20 cellular contexts compared by ENCODE assay signal in genomic region chr12:76236640-76237039, GRCh38.
DNase-seq lines count a peak whose midpoint lies in the region; ATAC-seq and TF ChIP-seq lines count a peak whose summit lies in the region.
"Had no signal": no experiment of that assay in that cellular context is flagged by ENCODE, and none has a peak within 500 bp of the region (broad histone marks: within the 10 kb centered on the region; RNA-seq: fewer than 3 reads in every experiment).

No MANE protein-coding gene starts in this region.

- POLR2A ChIA-PET in HCT116 (lab: Charles Lee) = no interaction called here

- TF ChIP-seq POLR2A in HCT116 (IDR thresholded peaks at IDR 0.05; ENCODE audit: borderline replicate concordance, extremely low read depth, insufficient read depth, insufficient read length) = no peak
- no peak for TF ChIP-seq POLR2A in tibial nerve (IDR thresholded peaks at IDR 0.05)

- CTCF ChIA-PET in HCT116 (lab: Charles Lee) = no interaction called here

- no peaks in the 10 kb centered on the region for H3K9me3 ChIP-seq in HCT116 (ENCODE audit: control insufficient read depth in 1 of 2, insufficient read depth in 1 of 2, low read depth in 1 of 2, low read length in 2 of 2)
- no peaks in the 10 kb centered on the region for H3K9me3 ChIP-seq in tibial nerve
- H3K9me3 ChIP-seq: HAP-1, Peyer's patch had no signal

- ATAC-seq in HCT116 (peak; percentile 80), GM21825 (IDR thresholded peaks at IDR 0.05; ENCODE audit: unreplicated experiment) (no peak)
- ATAC-seq: left ventricle myocardium superior; naive thymus-derived CD8-positive, alpha-beta T cell had no signal

- RAD21 ChIA-PET in HCT116 (lab: Charles Lee; ENCODE audit: low non-redundant PET in 1 of 2, low total read pairs in 2 of 2, uncharacterized antibody in 2 of 2, unreplicated experiment in 2 of 2) = no interaction called here

- H3K9me2 ChIP-seq in HCT116 (ENCODE audit: insufficient read depth) = no peaks in the 10 kb centered on the region

- no TSS peak for BruUV-seq in HCT116 (replicated peaks; lab: Mats Ljungman, UMichigan)

- H3K27me3 ChIP-seq in HCT116 (ENCODE audit: insufficient read depth, low read length) = no peaks in the 10 kb centered on the region
- no peaks in the 10 kb centered on the region for H3K27me3 ChIP-seq in tibial nerve
- H3K27me3 ChIP-seq: Peyer's patch had no signal

- H3K36me3 ChIP-seq in HCT116 (ENCODE audit: control insufficient read depth in 1 of 2, insufficient read depth in 2 of 2, low read length in 2 of 2) (no peaks in the 10 kb centered on the region), tibial nerve (no peaks in the 10 kb centered on the region)
- H3K36me3 ChIP-seq: HAP-1, Peyer's patch had no signal

- H3K4me2 ChIP-seq in HCT116 (ENCODE audit: low read length) = peak overlapping the region; percentile 53

- DNase-seq in HCT116 (ENCODE audit: low read depth, low spot score) (peak; percentile 58), RKO (ENCODE audit: low spot score) (peak; percentile 81), epithelial cell of esophagus (ENCODE audit: low read depth) (peak; percentile 98), renal cortical epithelial cell (ENCODE audit: low read depth) (peak; percentile 79), tibial nerve (ENCODE audit: low spot score in 2 of 2) (no peak), KG1 (lab: John Stamatoyannopoulos, UW) (no peak)
- DNase-seq: activated CD4-positive, CD25-positive, alpha-beta regulatory T cell treated with anti-CD3 and anti-CD28 coated beads, Interleukin-2, amount 50 U/mL, for 72 hours; activated naive CD8-positive, alpha-beta T cell treated with anti-CD3 and anti-CD28 coated beads, Interleukin-2, amount 10 ng/mL, durations not matched to agents 7 days and 5 days; CD4-positive, CD25-positive, alpha-beta regulatory T cell; erythroblast; GF-D8; Kasumi-1; left ventricle myocardium superior; naive thymus-derived CD8-positive, alpha-beta T cell; NCI-H187; NCI-H510A treated with DMSO at 0.1 percent for 48 hours; Peyer's patch; stimulated activated CD4-positive, alpha-beta T cell treated with anti-CD3 and anti-CD28 coated beads, Interleukin-1b, Interleukin-23, amount 100 ng/mL, for 48 hours had no signal

- H3K27ac ChIP-seq in HCT116 (ENCODE audit: low read depth, low read length) (no peak overlapping the region), tibial nerve (no peak overlapping the region)
- H3K27ac ChIP-seq: Peyer's patch had no signal

- no peak overlapping the region for H3K9ac ChIP-seq in HCT116 (ENCODE audit: low read length)

- H3K4me3 ChIP-seq in HCT116 (replicated peaks in 1 of 2; ENCODE audit: low read depth in 1 of 2, low read length in 2 of 2) = no peak overlapping the region
- H3K4me3 ChIP-seq in epithelial cell of esophagus (ENCODE audit: low read length) = no peak overlapping the region
- no peak overlapping the region for H3K4me3 ChIP-seq in tibial nerve
- H3K4me3 ChIP-seq: HAP-1, Peyer's patch had no signal

- 74 to 90% methylated on average over 7 of the region's 7 CpGs for WGBS in tibial nerve, 2 donors

- no peak for TF ChIP-seq RAD21 in HCT116 (IDR thresholded peaks at IDR 0.05; ENCODE audit: low read depth)

- TF ChIP-seq CTCF in HCT116 (IDR thresholded peaks at IDR 0.05 in 2 of 3, conservative IDR thresholded peaks at IDR 0.05 in 1 of 3; ENCODE audit: borderline replicate concordance in 1 of 3, insufficient read depth in 1 of 3, low read depth in 2 of 3, low read length in 2 of 3) (no peak), epithelial cell of esophagus (IDR thresholded peaks at IDR 0.05; ENCODE audit: insufficient read depth, low read depth, low read length, missing control alignments) (no peak), tibial nerve (IDR thresholded peaks at IDR 0.05) (no peak)

- TF ChIP-seq EP300 in tibial nerve (IDR thresholded peaks at IDR 0.05) = no peak

- H3K79me2 ChIP-seq in HCT116 (ENCODE audit: insufficient read depth, low read length) = no peaks in the 10 kb centered on the region

- peak overlapping the region; percentile 76 for H2AFZ ChIP-seq in HCT116 (ENCODE audit: low read depth, low read length, poor library complexity, severe bottlenecking)

- H3K4me1 ChIP-seq in HCT116 (ENCODE audit: control insufficient read depth in 1 of 2, insufficient read depth in 2 of 2, low read length in 2 of 2) (peaks cover 7 to 16% of the 10 kb centered on the region in 2 experiments; a peak in 3 of 4 replicates), tibial nerve (no peaks in the 10 kb centered on the region)
- H3K4me1 ChIP-seq: HAP-1, Peyer's patch had no signal

- intact Hi-C loops in HCT116 (cut with micrococcal nuclease) = no loop called here

- H4K20me1 ChIP-seq in HCT116 (ENCODE audit: insufficient read depth) = no peaks in the 10 kb centered on the region

TF ChIP-seq in HCT116, 20 proteins besides CTCF, POLR2A, EP300 and RAD21:
- no peak for TF ChIP-seq ZNF274 (IDR thresholded peaks at IDR 0.05; ENCODE audit: low read depth, low read length)
- peak; percentile 86 for TF ChIP-seq MAX (IDR thresholded peaks at IDR 0.05)
- TF ChIP-seq CEBPB (IDR thresholded peaks at IDR 0.05; ENCODE audit: low read depth) = peak; percentile 65
- no peak for TF ChIP-seq ZFX (IDR thresholded peaks at IDR 0.05)
- TF ChIP-seq EZH2 (IDR thresholded peaks at IDR 0.05) = no peak
- TF ChIP-seq EGR1 (IDR thresholded peaks at IDR 0.05; ENCODE audit: low read depth) = no peak
- TF ChIP-seq FOSL1 (IDR thresholded peaks at IDR 0.05; ENCODE audit: low read depth) = peak; percentile 86
- no peak for TF ChIP-seq ZBTB33 (IDR thresholded peaks at IDR 0.05; ENCODE audit: extremely low read depth, insufficient replicate concordance, low read length)
- no peak for TF ChIP-seq REST (IDR thresholded peaks at IDR 0.05; ENCODE audit: low read depth)
- no peak for TF ChIP-seq ELF1 (IDR thresholded peaks at IDR 0.05; ENCODE audit: borderline replicate concordance, low read depth)
- TF ChIP-seq SP1 (IDR thresholded peaks at IDR 0.05; ENCODE audit: low read depth) = peak; percentile 78
- no peak for TF ChIP-seq EZH2phosphoT487 (IDR thresholded peaks at IDR 0.05; ENCODE audit: borderline replicate concordance)
- TF ChIP-seq POLR2AphosphoS5 (IDR thresholded peaks at IDR 0.05; ENCODE audit: low read depth, low read length) = peak; percentile 32; the same call in 1 of the 2 replicates
- 0 out of 2 replicates have a peak, but pooled peaks have one; percentile 54 for TF ChIP-seq SIN3A (IDR thresholded peaks at IDR 0.05; ENCODE audit: low read depth)
- TF ChIP-seq JUND (IDR thresholded peaks at IDR 0.05) = peak; percentile 78
- TF ChIP-seq CBX3 (IDR thresholded peaks at IDR 0.05; ENCODE audit: low read depth) = peak; percentile 68; the same call in 1 of the 2 replicates
- TF ChIP-seq ATF3 (IDR thresholded peaks at IDR 0.05) = no peak; the same call in 1 of the 2 replicates
- TF ChIP-seq TCF7L2 (IDR thresholded peaks at IDR 0.05; ENCODE audit: borderline replicate concordance, extremely low read depth, insufficient read depth, insufficient read length) = peak; percentile 43
- TF ChIP-seq YY1 (IDR thresholded peaks at IDR 0.05; ENCODE audit: extremely low read depth, insufficient replicate concordance, low read depth, low read length) = no peak
TF ChIP-seq in HCT116: peak in this region for 9.

Comparison
In these comparisons a context has a peak if more than half of its experiments do, and no peak if none do; other contexts are left out.
1. DNase-seq: peak in HCT116 (single experiment), RKO (single experiment), epithelial cell of esophagus (single experiment) and renal cortical epithelial cell (single experiment); none in tibial nerve (0 of 2) and KG1 (single experiment).